ENCODE assay signal across 8 cellular contexts in genomic region chr5:56480305-56481146, GRCh38.
A peak's percentile ranks its signal among the peaks of the same experiment; 100 is the strongest.
DNase-seq lines count a peak whose midpoint lies in the region; ATAC-seq and TF ChIP-seq lines count a peak whose summit lies in the region.

No MANE protein-coding gene starts in this region.

- no peaks in the 10 kb centered on the region for H4K20me1 ChIP-seq in KMS-11 (ENCODE audit: insufficient read depth)

- DNase-seq in activated CD4-positive, alpha-beta T cell treated with anti-CD3 and anti-CD28 coated beads for 36 hours = peak; percentile 36
- no peak for DNase-seq in activated CD4-positive, alpha-beta T cell treated with anti-CD3 and anti-CD28 coated beads for 4 hours
- DNase-seq in activated naive CD4-positive, alpha-beta T cell treated with Interleukin-2 at 50 U/mL for 16 hours = peak; percentile 23
- no peak for DNase-seq in natural killer cell treated with Interleukin-12 subunit alpha and Interleukin-12 subunit beta and Interleukin-15 and Interleukin-18, amount 100 ng/mL, for 72 hours (ENCODE audit: low spot score)
- no peak for DNase-seq in vagina (ENCODE audit: extremely low spot score in 2 of 2)
- no peak for DNase-seq in H4 (ENCODE audit: low spot score)

- no peaks in the 10 kb centered on the region for H3K36me3 Mint-ChIP-seq in activated CD4-positive, alpha-beta T cell treated with anti-CD3 and anti-CD28 coated beads for 36 hours (ENCODE audit: low read depth)
- H3K36me3 Mint-ChIP-seq in natural killer cell treated with Interleukin-12 subunit alpha and Interleukin-12 subunit beta and Interleukin-15 and Interleukin-18, amount 100 ng/mL, for 72 hours = no peaks in the 10 kb centered on the region

- TF ChIP-seq POLR2A in gastroesophageal sphincter (IDR thresholded peaks at IDR 0.05) = peak in 1 of 2 donors; percentile 11
- TF ChIP-seq POLR2A in vagina (IDR thresholded peaks at IDR 0.05) = peak in 1 of 2 donors; percentile 7

- TF ChIP-seq EP300 in gastroesophageal sphincter (IDR thresholded peaks at IDR 0.05) = no peak

- intact Hi-C loops in activated CD4-positive, alpha-beta T cell treated with anti-CD3 and anti-CD28 coated beads for 36 hours (cut with DNase I, micrococcal nuclease) = loop anchor here (2.0 to 5.0 kb wide), 5 partner anchors 152 to 358 kb away; partner anchors contain the start of gene MAP3K1 (in 1 of the 2)
- intact Hi-C loops in vagina (cut with DNase I) = no loop called here

- H3K27me3 Mint-ChIP-seq in activated CD4-positive, alpha-beta T cell treated with anti-CD3 and anti-CD28 coated beads for 36 hours = no peaks in the 10 kb centered on the region
- H3K27me3 Mint-ChIP-seq in natural killer cell treated with Interleukin-12 subunit alpha and Interleukin-12 subunit beta and Interleukin-15 and Interleukin-18, amount 100 ng/mL, for 72 hours = peaks cover 17 to 22% of the 10 kb centered on the region in 2 donors

- no peaks in the 10 kb centered on the region for H3K9me3 ChIP-seq in gastroesophageal sphincter
- no peaks in the 10 kb centered on the region for H3K9me3 ChIP-seq in vagina

- H3K36me3 ChIP-seq in KMS-11 (ENCODE audit: insufficient read depth) (no peaks in the 10 kb centered on the region), gastroesophageal sphincter (no peaks in the 10 kb centered on the region), vagina (no peaks in the 10 kb centered on the region)

- CTCF ChIA-PET in activated CD4-positive, alpha-beta T cell treated with anti-CD3 and anti-CD28 coated beads for 36 hours (lab: Charles Lee) = interaction anchor here (0.6 to 3.6 kb wide), 5 partner anchors 17 to 357 kb away, joined by 3 to 16 read pairs (median 3); no protein-coding TSS in a partner anchor

- peak overlapping the region; percentile 74 for H3K4me3 Mint-ChIP-seq in activated CD4-positive, alpha-beta T cell treated with anti-CD3 and anti-CD28 coated beads for 36 hours
- H3K4me3 Mint-ChIP-seq in natural killer cell treated with Interleukin-12 subunit alpha and Interleukin-12 subunit beta and Interleukin-15 and Interleukin-18, amount 100 ng/mL, for 72 hours = peak overlapping the region; percentile 75

- no peak for TF ChIP-seq CTCF in KMS-11 (conservative IDR thresholded peaks at IDR 0.05; ENCODE audit: low read depth, low read length)
- TF ChIP-seq CTCF in gastroesophageal sphincter (IDR thresholded peaks at IDR 0.05) = no peak
- TF ChIP-seq CTCF in vagina (IDR thresholded peaks at IDR 0.05) = no peak

- no peak for ATAC-seq in activated CD4-positive, alpha-beta T cell treated with anti-CD3 and anti-CD28 coated beads for 36 hours
- ATAC-seq in gastroesophageal sphincter = peak; percentile 72
- ATAC-seq in natural killer cell treated with Interleukin-12 subunit alpha and Interleukin-12 subunit beta and Interleukin-15 and Interleukin-18, amount 100 ng/mL, for 72 hours = no peak

- H3K4me1 ChIP-seq in KMS-11 (ENCODE audit: low read depth, poor library complexity, severe bottlenecking) = peaks cover 17% of the 10 kb centered on the region
- peaks cover 0 to 54% (median 6%) of the 10 kb centered on the region in 3 donors for H3K4me1 ChIP-seq in gastroesophageal sphincter
- peaks cover 27% of the 10 kb centered on the region for H3K4me1 ChIP-seq in vagina

- H3K27ac ChIP-seq in KMS-11 (no peak overlapping the region), gastroesophageal sphincter (peak overlapping the region; percentile 74 to 94 (median 92)), vagina (peak overlapping the region; percentile 89)

- H3K79me2 ChIP-seq in KMS-11 (ENCODE audit: insufficient read depth, low read depth) = no peaks in the 10 kb centered on the region

- peak overlapping the region; percentile 93 for H2AFZ ChIP-seq in KMS-11 (ENCODE audit: low read depth)

- peak overlapping the region; percentile 82 for H3K27ac Mint-ChIP-seq in activated CD4-positive, alpha-beta T cell treated with anti-CD3 and anti-CD28 coated beads for 36 hours
- H3K27ac Mint-ChIP-seq in natural killer cell treated with Interleukin-12 subunit alpha and Interleukin-12 subunit beta and Interleukin-15 and Interleukin-18, amount 100 ng/mL, for 72 hours = peak overlapping the region in 1 of 2 donors; percentile 13

- peak overlapping the region; percentile 58 for H3K9ac ChIP-seq in KMS-11

- peaks cover 43% of the 10 kb centered on the region for H3K4me1 Mint-ChIP-seq in activated CD4-positive, alpha-beta T cell treated with anti-CD3 and anti-CD28 coated beads for 36 hours
- H3K4me1 Mint-ChIP-seq in natural killer cell treated with Interleukin-12 subunit alpha and Interleukin-12 subunit beta and Interleukin-15 and Interleukin-18, amount 100 ng/mL, for 72 hours (ENCODE audit: low read depth in 2 of 2) = peaks cover 16% of the 10 kb centered on the region in 2 donors

- H3K4me2 ChIP-seq in KMS-11 = peak overlapping the region; percentile 88

- no peaks in the 10 kb centered on the region for H3K9me3 Mint-ChIP-seq in activated CD4-positive, alpha-beta T cell treated with anti-CD3 and anti-CD28 coated beads for 36 hours (ENCODE audit: low read depth)
- no peaks in the 10 kb centered on the region for H3K9me3 Mint-ChIP-seq in natural killer cell treated with Interleukin-12 subunit alpha and Interleukin-12 subunit beta and Interleukin-15 and Interleukin-18, amount 100 ng/mL, for 72 hours

- WGBS in gastroesophageal sphincter (ENCODE audit: low coverage in 1 of 2), 2 donors = 24 to 29% methylated on average over 12 to 18 of the region's 51 CpGs

- H3K27me3 ChIP-seq in KMS-11 (ENCODE audit: insufficient read depth, low read depth) = no peaks in the 10 kb centered on the region
- H3K27me3 ChIP-seq in gastroesophageal sphincter = no peaks in the 10 kb centered on the region
- no peaks in the 10 kb centered on the region for H3K27me3 ChIP-seq in vagina

- H3K4me3 ChIP-seq in KMS-11 (IDR thresholded peaks at IDR 0.05; ENCODE audit: insufficient read depth, low read depth, low read length) (no peak overlapping the region), gastroesophageal sphincter (peak overlapping the region; percentile 78 to 80), vagina (peak overlapping the region; percentile 69 to 91)

- POLR2A ChIA-PET in activated CD4-positive, alpha-beta T cell treated with anti-CD3 and anti-CD28 coated beads for 36 hours (lab: Charles Lee) = interaction anchor here (0.6 to 1.3 kb wide), 2 partner anchors 152 to 486 kb away, joined by 3 to 5 read pairs; partner anchors contain the start of gene IL6ST

Comparison
In these comparisons a context has a peak if more than half of its experiments do, and no peak if none do; other contexts are left out.
1. DNase-seq: peak in activated CD4-positive, alpha-beta T cell treated with anti-CD3 and anti-CD28 coated beads for 36 hours (single experiment) and activated naive CD4-positive, alpha-beta T cell treated with Interleukin-2 at 50 U/mL for 16 hours (single experiment); none in activated CD4-positive, alpha-beta T cell treated with anti-CD3 and anti-CD28 coated beads for 4 hours (0 of 2), natural killer cell treated with Interleukin-12 subunit alpha and Interleukin-12 subunit beta and Interleukin-15 and Interleukin-18, amount 100 ng/mL, for 72 hours (single experiment), vagina (0 of 2) and H4 (single experiment).